1 cellular context compared by ENCODE assay signal in the genomic region with DNA sequence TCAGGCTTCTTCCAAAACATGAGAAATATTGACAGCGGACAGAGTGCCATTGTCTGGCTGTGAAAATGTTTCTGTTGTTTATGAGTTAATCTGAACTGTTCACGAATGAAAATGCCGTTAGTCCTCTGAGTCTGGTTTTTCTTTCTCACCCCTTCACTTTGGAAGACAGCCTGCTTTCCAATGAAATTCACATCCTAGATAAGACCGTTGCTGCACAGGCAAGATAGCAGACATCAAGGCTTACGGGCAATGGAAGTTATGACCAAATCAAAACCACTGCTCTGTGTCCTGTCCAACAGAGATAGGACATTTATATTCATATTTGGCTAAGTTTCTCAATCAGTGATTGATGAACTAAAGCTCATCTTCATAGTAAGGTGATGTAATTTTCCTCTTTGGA.
TF ChIP-seq lines count a peak whose summit lies in the region.

No MANE protein-coding gene starts in this region.

TF ChIP-seq in SK-N-SH treated with all-trans-retinoic acid at 6 μM for 48 hours, 23 proteins besides CTCF, POLR2A, EP300 and RAD21 (continued from another document):
- TF ChIP-seq TSHZ2 (CRISPR knock-in tag; IDR thresholded peaks at IDR 0.05) (no peak), SNAI2 (CRISPR knock-in tag; IDR thresholded peaks at IDR 0.05) (no peak), GLIS3 (CRISPR knock-in tag; IDR thresholded peaks at IDR 0.05) (no peak), ISL1 (CRISPR knock-in tag; IDR thresholded peaks at IDR 0.05) (no peak), PATZ1 (CRISPR knock-in tag; IDR thresholded peaks at IDR 0.05; ENCODE audit: borderline replicate concordance) (no peak), TOX (CRISPR knock-in tag; IDR thresholded peaks at IDR 0.05; ENCODE audit: borderline replicate concordance) (no peak), RARB (CRISPR knock-in tag; IDR thresholded peaks at IDR 0.05) (no peak), ZNF565 (CRISPR knock-in tag; conservative IDR thresholded peaks at IDR 0.05; ENCODE audit: low read depth) (no peak), ZNF8 (CRISPR knock-in tag; IDR thresholded peaks at IDR 0.05) (no peak), BACH2 (CRISPR knock-in tag; IDR thresholded peaks at IDR 0.05; ENCODE audit: borderline replicate concordance) (no peak), ZNF70 (CRISPR knock-in tag; IDR thresholded peaks at IDR 0.05) (no peak), ZFP3 (CRISPR knock-in tag; IDR thresholded peaks at IDR 0.05) (no peak), ZFP30 (CRISPR knock-in tag; IDR thresholded peaks at IDR 0.05) (no peak), ESRRG (CRISPR knock-in tag; IDR thresholded peaks at IDR 0.05) (no peak), ARNTL (CRISPR knock-in tag; IDR thresholded peaks at IDR 0.05; ENCODE audit: borderline replicate concordance, low read depth) (no peak), CSDC2 (CRISPR knock-in tag; IDR thresholded peaks at IDR 0.05) (no peak)
- TF ChIP-seq, protein P1, sequence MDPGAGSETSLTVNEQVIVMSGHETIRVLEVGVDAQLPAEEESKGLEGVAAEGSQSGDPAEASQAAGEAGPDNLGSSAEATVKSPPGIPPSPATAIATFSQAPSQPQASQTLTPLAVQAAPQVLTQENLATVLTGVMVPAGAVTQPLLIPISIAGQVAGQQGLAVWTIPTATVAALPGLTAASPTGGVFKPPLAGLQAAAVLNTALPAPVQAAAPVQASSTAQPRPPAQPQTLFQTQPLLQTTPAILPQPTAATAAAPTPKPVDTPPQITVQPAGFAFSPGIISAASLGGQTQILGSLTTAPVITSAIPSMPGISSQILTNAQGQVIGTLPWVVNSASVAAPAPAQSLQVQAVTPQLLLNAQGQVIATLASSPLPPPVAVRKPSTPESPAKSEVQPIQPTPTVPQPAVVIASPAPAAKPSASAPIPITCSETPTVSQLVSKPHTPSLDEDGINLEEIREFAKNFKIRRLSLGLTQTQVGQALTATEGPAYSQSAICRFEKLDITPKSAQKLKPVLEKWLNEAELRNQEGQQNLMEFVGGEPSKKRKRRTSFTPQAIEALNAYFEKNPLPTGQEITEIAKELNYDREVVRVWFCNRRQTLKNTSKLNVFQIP (CRISPR knock-in tag; IDR thresholded peaks at IDR 0.05; ENCODE audit: borderline replicate concordance, low read depth): no peak
- TF ChIP-seq, protein P2, sequence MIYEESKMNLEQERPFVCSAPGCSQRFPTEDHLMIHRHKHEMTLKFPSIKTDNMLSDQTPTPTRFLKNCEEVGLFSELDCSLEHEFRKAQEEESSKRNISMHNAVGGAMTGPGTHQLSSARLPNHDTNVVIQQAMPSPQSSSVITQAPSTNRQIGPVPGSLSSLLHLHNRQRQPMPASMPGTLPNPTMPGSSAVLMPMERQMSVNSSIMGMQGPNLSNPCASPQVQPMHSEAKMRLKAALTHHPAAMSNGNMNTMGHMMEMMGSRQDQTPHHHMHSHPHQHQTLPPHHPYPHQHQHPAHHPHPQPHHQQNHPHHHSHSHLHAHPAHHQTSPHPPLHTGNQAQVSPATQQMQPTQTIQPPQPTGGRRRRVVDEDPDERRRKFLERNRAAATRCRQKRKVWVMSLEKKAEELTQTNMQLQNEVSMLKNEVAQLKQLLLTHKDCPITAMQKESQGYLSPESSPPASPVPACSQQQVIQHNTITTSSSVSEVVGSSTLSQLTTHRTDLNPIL (CRISPR knock-in tag; IDR thresholded peaks at IDR 0.05; ENCODE audit: low read depth): no peak
